In the genomic region with DNA sequence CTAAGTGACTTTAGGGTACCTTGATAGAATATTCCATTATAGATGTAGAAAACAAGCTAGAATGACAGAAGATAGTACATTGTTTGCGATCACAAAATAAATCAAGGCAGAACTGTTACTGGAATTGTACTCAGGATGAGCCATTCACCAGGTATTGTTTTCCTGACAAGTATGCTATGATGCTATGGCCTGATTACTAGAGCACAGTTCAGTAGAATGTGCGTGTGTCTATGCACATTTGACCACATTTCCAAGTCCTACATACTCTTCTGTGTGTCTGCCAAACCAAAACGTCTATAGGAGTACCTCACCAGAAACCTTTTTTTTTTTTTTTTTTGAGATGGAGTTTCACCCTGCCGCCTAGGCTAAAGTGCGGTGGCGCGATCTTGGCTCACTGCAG, we compare ENCODE assay signal across 24 cellular contexts. TPM values are rescaled to one million over a fixed set of nuclear protein-coding genes. Genes with fewer than 3 reads are reported as not detected.
A peak's percentile ranks its signal among the peaks of the same experiment; 100 is the strongest.
DNase-seq lines count a peak whose midpoint lies in the region; ATAC-seq, FAIRE-seq and TF ChIP-seq lines count a peak whose summit lies in the region.
"Had no signal": no experiment of that assay in that cellular context is flagged by ENCODE, and none has a peak within 500 bp of the region (broad histone marks: within the 10 kb centered on the region; RNA-seq: fewer than 3 reads in every experiment).

No MANE protein-coding gene starts in this region.

- no peak overlapping the region for H4K8ac ChIP-seq in trophoblast cell (ENCODE audit: low read depth, low read length)

- RAD21 ChIA-PET in GM12878 (lab: Charles Lee; ENCODE audit: unreplicated experiment): interaction anchor here (1.2 to 10.4 kb wide), 10 partner anchors 7 to 195 kb away, joined by 3 to 161 read pairs (median 15); a partner anchor contains a TSS

- no peaks in the 10 kb centered on the region for H3K27me3 ChIP-seq in ACC112 (ENCODE audit: insufficient read depth, low read length)
- no peaks in the 10 kb centered on the region for H3K27me3 ChIP-seq in OCI-LY3 (ENCODE audit: low read depth, low read length)
- no peaks in the 10 kb centered on the region for H3K27me3 ChIP-seq in GM12878 (replicated peaks in 1 of 2; ENCODE audit: control insufficient read depth in 2 of 2, insufficient read depth in 2 of 2, low read length in 1 of 2)
- no peaks in the 10 kb centered on the region for H3K27me3 ChIP-seq in trophoblast cell (ENCODE audit: insufficient read depth, low read length)
- H3K27me3 ChIP-seq in gastrocnemius medialis: no peaks in the 10 kb centered on the region
- H3K27me3 ChIP-seq: BE2C; BLaER1 treated with 17β-estradiol and CSF1 and Interleukin-3, amounts not matched to agents 10 nM and 100 nM had no signal

- no peak for TF ChIP-seq RAD21 in GM12878 (IDR thresholded peaks at IDR 0.05; ENCODE audit: insufficient read depth, low read depth, low read length)

- H3K79me1 ChIP-seq in trophoblast cell (ENCODE audit: low read length): no peaks in the 10 kb centered on the region

- H2AK5ac ChIP-seq in trophoblast cell (ENCODE audit: low read length): no peak overlapping the region

- no peaks in the 10 kb centered on the region for H3K79me2 ChIP-seq in ACC112 (ENCODE audit: control insufficient read depth, insufficient read depth, low read length, unreplicated experiment)
- peaks cover 96% of the 10 kb centered on the region for H3K79me2 ChIP-seq in OCI-LY3 (ENCODE audit: low read length)
- peaks cover 91% of the 10 kb centered on the region for H3K79me2 ChIP-seq in GM12878 (ENCODE audit: control insufficient read depth, insufficient read depth, low read length)
- no peaks in the 10 kb centered on the region for H3K79me2 ChIP-seq in trophoblast cell (ENCODE audit: control insufficient read depth, insufficient read depth, low read length, poor library complexity)

- no peak for FAIRE-seq in GM12878 (lab: Jason Lieb, UNC)
- FAIRE-seq: A204.1, GM12892 had no signal

- H3K4me2 ChIP-seq in OCI-LY3 (ENCODE audit: low read length) (peak overlapping the region; percentile 82), GM12878 (ENCODE audit: control insufficient read depth, insufficient read depth) (peak overlapping the region; percentile 24), trophoblast cell (ENCODE audit: low read length) (no peak overlapping the region)
- H3K4me2 ChIP-seq: BLaER1 treated with 17β-estradiol and CSF1 and Interleukin-3, amounts not matched to agents 10 nM and 100 nM; GM23338 had no signal

- H4K91ac ChIP-seq in trophoblast cell (ENCODE audit: low read depth, low read length): no peak overlapping the region

- WGBS in GM12878 (ENCODE audit: insufficient coverage, insufficient replicate concordance, low lambda C conversion rate, missing lambda C conversion rate): over 99% methylated on average over 6 of the region's 7 CpGs
- no CpG with 5 or more reads among the region's 7 CpGs for WGBS in trophoblast cell (ENCODE audit: extremely low coverage, insufficient coverage, insufficient read length)

- H3K9ac ChIP-seq in OCI-LY3 (ENCODE audit: low read length) (no peak overlapping the region), GM12878 (ENCODE audit: control insufficient read depth, insufficient read depth, low read length) (no peak overlapping the region), trophoblast cell (ENCODE audit: low read length) (no peak overlapping the region)
- H3K9ac ChIP-seq: BLaER1 treated with 17β-estradiol and CSF1 and Interleukin-3, amounts not matched to agents 10 nM and 100 nM had no signal

- BruUV-seq in GM12878 (replicated peaks; lab: Mats Ljungman, UMichigan): no TSS peak

- SMC1A ChIA-PET in GM12878 (lab: Charles Lee; ENCODE audit: uncharacterized antibody, unreplicated experiment): interaction anchor here (1.4 to 26.7 kb wide), 3 partner anchors 8 to 42 kb away, joined by 3 to 1218 read pairs (median 166); a partner anchor contains a TSS

- no peak overlapping the region for H4K12ac ChIP-seq in trophoblast cell (ENCODE audit: low read depth, low read length)

- no peak overlapping the region for H3K18ac ChIP-seq in trophoblast cell (ENCODE audit: low read length)

- intact Hi-C loops in GM12878 (cut with micrococcal nuclease; ENCODE audit: unreplicated experiment): no loop called here
- intact Hi-C loops in gastrocnemius medialis (cut with DNase I; ENCODE audit: low total_unique reads): no loop called here

- no peak overlapping the region for H3K23ac ChIP-seq in trophoblast cell (ENCODE audit: low read length)

- no peak overlapping the region for H2BK12ac ChIP-seq in trophoblast cell (ENCODE audit: low read length)

- H3K9me3 ChIP-seq in OCI-LY3 (ENCODE audit: insufficient read depth, low read length) (no peaks in the 10 kb centered on the region), GM12878 (replicated peaks; ENCODE audit: control insufficient read depth, insufficient read depth, low read length) (no peaks in the 10 kb centered on the region), trophoblast cell (ENCODE audit: insufficient read depth, low read depth, low read length) (no peaks in the 10 kb centered on the region), gastrocnemius medialis (no peaks in the 10 kb centered on the region)
- H3K9me3 ChIP-seq: BE2C; BLaER1 treated with 17β-estradiol and CSF1 and Interleukin-3, amounts not matched to agents 10 nM and 100 nM had no signal

- H3K14ac ChIP-seq in trophoblast cell (ENCODE audit: low read length): no peak overlapping the region

- H3K4me1 ChIP-seq in ACC112 (ENCODE audit: control insufficient read depth, insufficient read depth, low read length, unreplicated experiment) (peaks cover 28% of the 10 kb centered on the region), OCI-LY3 (ENCODE audit: low read length) (peaks cover 69% of the 10 kb centered on the region), GM12878 (ENCODE audit: control insufficient read depth, insufficient read depth, low read length) (peaks cover 24% of the 10 kb centered on the region), trophoblast cell (ENCODE audit: control insufficient read depth in 1 of 2, insufficient read depth in 2 of 2, low read length in 2 of 2) (no peaks in the 10 kb centered on the region), gastrocnemius medialis (no peaks in the 10 kb centered on the region)
- H3K4me1 ChIP-seq: BE2C had no signal

- no peak overlapping the region for H2AFZ ChIP-seq in ACC112 (ENCODE audit: low read length, unreplicated experiment)
- H2AFZ ChIP-seq in OCI-LY3 (ENCODE audit: low read depth, low read length): no peak overlapping the region
- H2AFZ ChIP-seq in GM12878 (ENCODE audit: control insufficient read depth, low read depth, low read length): no peak overlapping the region
- H2AFZ ChIP-seq in trophoblast cell (ENCODE audit: insufficient read depth, low read length, poor library complexity): no peak overlapping the region
- H2AFZ ChIP-seq: GM23338 had no signal

- no peak for TF ChIP-seq CTCF in OCI-LY3 (IDR thresholded peaks at IDR 0.05; ENCODE audit: low read depth, low read length)
- TF ChIP-seq CTCF in GM12878 (IDR thresholded peaks at IDR 0.05 in 2 of 3, conservative IDR thresholded peaks at IDR 0.05 in 1 of 3; ENCODE audit: control insufficient read depth in 2 of 3, extremely low read depth in 1 of 3, insufficient read depth in 1 of 3, low read depth in 3 of 3, low read length in 3 of 3): no peak
- TF ChIP-seq CTCF in gastrocnemius medialis (IDR thresholded peaks at IDR 0.05 in 4 of 5, conservative IDR thresholded peaks at IDR 0.05 in 1 of 5): no peak

- no peak overlapping the region for H2BK120ac ChIP-seq in trophoblast cell (ENCODE audit: insufficient read depth, low read length, poor library complexity)

- H3K36me3 ChIP-seq in ACC112 (ENCODE audit: insufficient read depth, low read length) (no peaks in the 10 kb centered on the region), OCI-LY3 (replicated peaks; ENCODE audit: low read depth, low read length) (peaks cover 24% of the 10 kb centered on the region), GM12878 (ENCODE audit: control insufficient read depth in 2 of 2, insufficient read depth in 2 of 2, low read length in 1 of 2) (no peaks in the 10 kb centered on the region; a peak in 1 of 4 replicates), trophoblast cell (ENCODE audit: control insufficient read depth in 1 of 2, insufficient read depth in 2 of 2, low read length in 2 of 2) (no peaks in the 10 kb centered on the region), gastrocnemius medialis (no peaks in the 10 kb centered on the region)
- H3K36me3 ChIP-seq: BE2C; BLaER1 treated with 17β-estradiol and CSF1 and Interleukin-3, amounts not matched to agents 10 nM and 100 nM had no signal

- H3K4ac ChIP-seq in trophoblast cell (ENCODE audit: low read depth, low read length): no peak overlapping the region

- TF ChIP-seq POLR2A in GM12878 (IDR thresholded peaks at IDR 0.05; ENCODE audit: low read depth, low read length) (no peak), gastrocnemius medialis (IDR thresholded peaks at IDR 0.05) (no peak)

- ATAC-seq in GM12878 (no peak), gastrocnemius medialis (no peak)
- ATAC-seq: GM23338, HCT116 had no signal

- CTCF ChIA-PET in GM12878 (lab: Yijun Ruan, JAX): interaction anchor here (1.1 to 8.7 kb wide), 3 partner anchors 7 to 65 kb away, joined by 3 to 65 read pairs (median 16); a partner anchor contains a TSS

- peaks cover 21% of the 10 kb centered on the region for H4K20me1 ChIP-seq in OCI-LY3 (ENCODE audit: insufficient read depth, low read length)
- no peaks in the 10 kb centered on the region for H4K20me1 ChIP-seq in GM12878 (ENCODE audit: control insufficient read depth, insufficient read depth)
- H4K20me1 ChIP-seq: BLaER1 treated with 17β-estradiol and CSF1 and Interleukin-3, amounts not matched to agents 10 nM and 100 nM had no signal

- H3K4me3 ChIP-seq in ACC112 (ENCODE audit: low read depth, low read length) (no peak overlapping the region), OCI-LY3 (ENCODE audit: low read length) (peak overlapping the region; percentile 32; the same call in 1 of the 2 replicates), GM12878 (peak overlapping the region; percentile 64; the same call in 1 of the 2 replicates), trophoblast cell (ENCODE audit: low read depth, low read length) (no peak overlapping the region), gastrocnemius medialis (no peak overlapping the region)
- H3K4me3 ChIP-seq: BLaER1 treated with 17β-estradiol and CSF1 and Interleukin-3, amounts not matched to agents 10 nM and 100 nM; GM23338 had no signal

- in situ Hi-C loops in GM12878 (cut with MboI): no loop called here
- in situ Hi-C loops in gastrocnemius medialis (cut with MboI; ENCODE audit: low sequenced_read_pairs in 4 of 4): no loop called here

- no peak overlapping the region for H2BK5ac ChIP-seq in trophoblast cell (ENCODE audit: low read depth, low read length, poor library complexity)

- DNase-seq in GM12878 (ENCODE audit: low read depth, low spot score) (no peak), trophoblast cell (peak; percentile 82 to 94), gastrocnemius medialis (no peak), NAMALWA (ENCODE audit: low spot score) (no peak), DMS 273 (lab: John Stamatoyannopoulos, UW; ENCODE audit: unreplicated experiment) (no peak), GM19238 (ENCODE audit: insufficient read length, low spot score) (no peak)
- DNase-seq: ACHN; AML-193; BE2C; CD4-positive, alpha-beta T cell; CD8-positive, alpha-beta memory T cell; DMS153; DMS79; EL; GDM1; H9 had no signal

- no peak for TF ChIP-seq EP300 in GM12878 (IDR thresholded peaks at IDR 0.05; ENCODE audit: borderline replicate concordance in 1 of 2, control insufficient read depth in 1 of 2, low read depth in 2 of 2, low read length in 2 of 2)

- peak overlapping the region; percentile 83; the same call in 1 of the 2 replicates for H3K27ac ChIP-seq in ACC112 (ENCODE audit: low read depth, low read length)
- no peak overlapping the region for H3K27ac ChIP-seq in OCI-LY3 (ENCODE audit: low read length)
- no peak overlapping the region for H3K27ac ChIP-seq in GM12878 (ENCODE audit: control insufficient read depth, insufficient read depth)
- no peak overlapping the region for H3K27ac ChIP-seq in trophoblast cell (ENCODE audit: low read depth, low read length)
- H3K27ac ChIP-seq in gastrocnemius medialis: no peak overlapping the region
- H3K27ac ChIP-seq: 22Rv1; BLaER1 treated with 17β-estradiol and CSF1 and Interleukin-3, amounts not matched to agents 10 nM and 100 nM had no signal

- POLR2A ChIA-PET in GM12878 (lab: Charles Lee): interaction anchor here (1.3 to 19.3 kb wide), 6 partner anchors 8 to 55 kb away, joined by 3 to 309 read pairs (median 74); a partner anchor contains a TSS

RNA-seq across cellular contexts. Expression of a gene that starts 43.3 kb away (rescaled TPM):
- total RNA-seq in GM12878 (2013; cell fraction: nucleolus; rRNA removed): 137 and 144 TPM in 2 replicates
- 81.7 and 101 TPM in 2 replicates for total RNA-seq in GM12878 (2014; rRNA removed)
- 90.7 and 91.1 TPM in 2 replicates for total RNA-seq in GM12878 (2014; rRNA removed; fragmentation: Illumina TruSeq; extraction: Trizol)
- total RNA-seq in GM12878 (2021): 75.6 and 76.0 TPM in 2 replicates
- 54.3 TPM for polyA plus RNA-seq in GM12878 (2011; ENCODE audit: low read depth)
- polyA plus RNA-seq in GM12878 (2011; rRNA removed): 148 and 215 TPM in 2 replicates
- 43.4 and 63.0 TPM in 2 replicates for polyA plus RNA-seq in GM12878 (2011; cell fraction: cytosol; rRNA removed)
- 39.5 and 43.8 TPM in 2 replicates for polyA plus RNA-seq in GM12878 (2011; cell fraction: nucleus; rRNA removed)
- 80.9 and 89.2 TPM in 2 replicates for polyA plus RNA-seq in GM12878 (2012)
- polyA plus RNA-seq in GM12878 (2014; fragmentation: Illumina TruSeq; extraction: Trizol): 75.2 and 106 TPM in 2 replicates
- polyA plus RNA-seq in GM12878 (2014; fragmentation: Nextera tagmentation; extraction: Ambion mirVana): 10 to 100 TPM; 57.0 to 78.8 TPM
- polyA plus RNA-seq in GM12878 (2014; rRNA removed): 57.2 and 62.0 TPM in 2 replicates
- polyA plus RNA-seq in GM12878 (2016; fragmentation: Nextera tagmentation; extraction: Ambion mirVana): 100 to 1,000 TPM; 113 to 116 TPM
- 107 and 140 TPM in 2 replicates for polyA minus RNA-seq in GM12878 (2011; rRNA and poly(A)+ RNA removed)
- 46.4 and 47.3 TPM in 2 replicates for polyA minus RNA-seq in GM12878 (2011; cell fraction: cytosol; rRNA and poly(A)+ RNA removed)
- 30.0 and 58.6 TPM in 2 replicates for polyA minus RNA-seq in GM12878 (2011; cell fraction: nucleus; rRNA and poly(A)+ RNA removed)
- 15.6 and 16.5 TPM in 2 replicates for polyA plus RNA-seq in trophoblast cell (2013)
- 10 to 100 TPM; 23.9 to 29.6 (median 26.4) TPM for total RNA-seq in gastrocnemius medialis

RNA-seq across cellular contexts. Expression of a gene that starts 49.8 kb away (rescaled TPM):
- total RNA-seq in GM12878 (2013; cell fraction: nucleolus; rRNA removed): 15.3 and 23.4 TPM in 2 replicates
- total RNA-seq in GM12878 (2014; rRNA removed) (15.1 and 19.6 TPM in 2 replicates), GM12878 (2014; rRNA removed; fragmentation: Illumina TruSeq; extraction: Trizol) (17.6 and 21.7 TPM in 2 replicates), GM12878 (2021) (13.7 and 13.9 TPM in 2 replicates), gastrocnemius medialis (10 to 100 TPM in 3 of 4 donors, 1 to 10 TPM in 1; 9.8 to 38.8 (median 14.7) TPM)
- polyA plus RNA-seq in GM12878 (2011; ENCODE audit: low read depth): 2.7 TPM
- polyA plus RNA-seq in GM12878 (2011; rRNA removed) (9.2 and 21.4 TPM in 2 replicates), GM12878 (2014; fragmentation: Illumina TruSeq; extraction: Trizol) (17.9 and 21.8 TPM in 2 replicates), GM12878 (2014; fragmentation: Nextera tagmentation; extraction: Ambion mirVana) (10 to 100 TPM; 25.8 to 45.7 TPM), GM12878 (2014; rRNA removed) (8.6 and 18.7 TPM in 2 replicates), GM12878 (2016; fragmentation: Nextera tagmentation; extraction: Ambion mirVana) (10 to 100 TPM; 61.0 to 68.8 TPM)
- polyA plus RNA-seq in GM12878 (2011; cell fraction: cytosol; rRNA removed): 3.6 and 3.7 TPM in 2 replicates
- polyA plus RNA-seq in GM12878 (2011; cell fraction: nucleus; rRNA removed): 1.4 and 1.5 TPM in 2 replicates
- 7.1 and 8.1 TPM in 2 replicates for polyA plus RNA-seq in GM12878 (2012)
- polyA minus RNA-seq in GM12878 (2011; rRNA and poly(A)+ RNA removed): 2.2 and 2.3 TPM in 2 replicates
- polyA minus RNA-seq in GM12878 (2011; cell fraction: cytosol; rRNA and poly(A)+ RNA removed): 1.7 and 2.4 TPM in 2 replicates
- polyA minus RNA-seq in GM12878 (2011; cell fraction: nucleus; rRNA and poly(A)+ RNA removed): 0.85 and 1.2 TPM in 2 replicates
- 3.2 TPM in 2 replicates for polyA plus RNA-seq in trophoblast cell (2013)

RNA-seq across cellular contexts. Expression of a gene that starts 55.5 kb away (rescaled TPM):
- 90.7 and 94.5 TPM in 2 replicates for total RNA-seq in GM12878 (2013; cell fraction: nucleolus; rRNA removed)
- 352 and 366 TPM in 2 replicates for total RNA-seq in GM12878 (2014; rRNA removed)
- 347 and 351 TPM in 2 replicates for total RNA-seq in GM12878 (2014; rRNA removed; fragmentation: Illumina TruSeq; extraction: Trizol)
- total RNA-seq in GM12878 (2021): 248 and 253 TPM in 2 replicates
- polyA plus RNA-seq in GM12878 (2011; ENCODE audit: low read depth): 524 TPM
- polyA plus RNA-seq in GM12878 (2011; rRNA removed): 997 and 1,373 TPM in 2 replicates
- 438 and 451 TPM in 2 replicates for polyA plus RNA-seq in GM12878 (2011; cell fraction: cytosol; rRNA removed)
- 337 and 368 TPM in 2 replicates for polyA plus RNA-seq in GM12878 (2011; cell fraction: nucleus; rRNA removed)
- polyA plus RNA-seq in GM12878 (2012): 400 and 478 TPM in 2 replicates
- polyA plus RNA-seq in GM12878 (2014; fragmentation: Illumina TruSeq; extraction: Trizol): 260 TPM in 2 replicates
- 100 to 1,000 TPM; 844 to 901 TPM for polyA plus RNA-seq in GM12878 (2014; fragmentation: Nextera tagmentation; extraction: Ambion mirVana)
- polyA plus RNA-seq in GM12878 (2014; rRNA removed): 438 and 478 TPM in 2 replicates
- polyA plus RNA-seq in GM12878 (2016; fragmentation: Nextera tagmentation; extraction: Ambion mirVana): 100 to 1,000 TPM; 687 to 705 TPM
- 124 and 166 TPM in 2 replicates for polyA minus RNA-seq in GM12878 (2011; rRNA and poly(A)+ RNA removed)
- polyA minus RNA-seq in GM12878 (2011; cell fraction: cytosol; rRNA and poly(A)+ RNA removed): 75.7 and 78.3 TPM in 2 replicates
- 54.9 and 72.1 TPM in 2 replicates for polyA minus RNA-seq in GM12878 (2011; cell fraction: nucleus; rRNA and poly(A)+ RNA removed)
- polyA plus RNA-seq in trophoblast cell (2013): 262 and 267 TPM in 2 replicates
- total RNA-seq in gastrocnemius medialis: 100 to 1,000 TPM; 177 to 325 (median 232) TPM

Comparison
In these comparisons a context has a peak if more than half of its experiments do, and no peak if none do; other contexts are left out.
1. H3K4me3 ChIP-seq: peak in OCI-LY3 (single experiment) and GM12878 (single experiment); none in ACC112 (single experiment), trophoblast cell (single experiment) and gastrocnemius medialis (0 of 4).
2. DNase-seq: peak in trophoblast cell (2 of 2); none in GM12878 (single experiment), gastrocnemius medialis (0 of 2), NAMALWA (single experiment), DMS 273 (single experiment) and GM19238 (single experiment).